Comparison of ENCODE assay signal across 25 cellular contexts in the genomic region with DNA sequence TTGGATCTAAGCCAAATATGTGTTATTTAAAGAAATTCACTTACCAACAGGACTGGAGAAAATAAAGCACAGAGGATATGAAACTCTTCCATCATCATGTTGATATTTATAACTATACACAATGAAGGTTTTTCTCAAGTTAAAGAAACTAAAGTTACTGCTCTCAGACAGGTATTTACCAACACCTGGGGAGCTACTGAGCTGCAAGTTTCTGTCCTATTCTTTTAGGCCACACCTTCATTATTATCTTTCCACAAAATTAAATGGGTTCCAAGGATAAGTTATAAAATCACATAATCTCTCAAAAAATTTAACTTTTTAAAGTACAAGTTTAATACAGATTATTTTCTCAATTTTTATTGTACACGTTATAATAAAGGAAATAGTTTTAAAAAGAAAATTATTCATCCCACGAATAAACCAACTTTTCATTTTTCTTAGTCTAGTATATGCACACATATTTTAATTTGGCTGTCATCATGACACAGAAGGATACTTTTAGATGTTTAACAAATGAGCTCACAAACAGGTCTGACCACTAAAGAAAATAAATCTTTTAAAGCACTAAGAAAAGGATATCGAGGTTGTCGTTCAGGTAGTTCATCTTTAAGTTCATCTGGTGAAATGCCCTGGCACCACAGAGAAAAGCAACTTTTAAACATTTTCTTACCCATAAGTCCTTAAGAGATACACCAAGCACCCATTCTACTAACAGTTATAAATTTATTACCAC. TPM values are rescaled to one million over a fixed set of nuclear protein-coding genes. Genes with fewer than 3 reads are reported as not detected.
DNase-seq lines count a peak whose midpoint lies in the region; ATAC-seq, FAIRE-seq and TF ChIP-seq lines count a peak whose summit lies in the region.
"Had no signal": no experiment of that assay in that cellular context is flagged by ENCODE, and none has a peak within 500 bp of the region (broad histone marks: within the 10 kb centered on the region; RNA-seq: fewer than 3 reads in every experiment).

No MANE protein-coding gene starts in this region.

- ATAC-seq in GM18517 (IDR thresholded peaks at IDR 0.05; ENCODE audit: unreplicated experiment) (no peak), HG02623 (IDR thresholded peaks at IDR 0.05; ENCODE audit: unreplicated experiment) (no peak)
- ATAC-seq: HepG2; left cardiac atrium; stimulated activated naive B cell treated with anti-CD40 and anti-IgM and Interleukin-4, amounts not matched to agents 10 μg/mL and 1 μg/mL and 100 μg/mL, for 72 hours had no signal

- H3K36me3 Mint-ChIP-seq in mesothelial cell of epicardium, result peaks cover 28% of the 10 kb centered on the region

- H3K27ac Mint-ChIP-seq in mesothelial cell of epicardium, result peak overlapping the region; percentile 28
- H3K27ac Mint-ChIP-seq: dendritic cell treated with granulocyte-macrophage colony-stimulating factor and Interleukin-4, amounts not matched to agents 40 ng/mL and 50 ng/mL, for 4 days; stimulated activated naive B cell treated with anti-CD40 and anti-IgM and Interleukin-4, amounts not matched to agents 10 μg/mL and 1 μg/mL and 100 μg/mL, for 72 hours; T-helper 1 cell treated with Interleukin-12 subunit alpha and Interleukin-12 subunit beta and Interleukin-4 antibody, amounts not matched to agents 30 μg/mL and 1 μg/mL, for 36 hours had no signal

- no peak overlapping the region for H3K4me3 Mint-ChIP-seq in mesothelial cell of epicardium
- H3K4me3 Mint-ChIP-seq: dendritic cell treated with granulocyte-macrophage colony-stimulating factor and Interleukin-4, amounts not matched to agents 40 ng/mL and 50 ng/mL, for 4 days; stimulated activated naive B cell treated with anti-CD40 and anti-IgM and Interleukin-4, amounts not matched to agents 10 μg/mL and 1 μg/mL and 100 μg/mL, for 72 hours; T-helper 1 cell treated with Interleukin-12 subunit alpha and Interleukin-12 subunit beta and Interleukin-4 antibody, amounts not matched to agents 30 μg/mL and 1 μg/mL, for 36 hours had no signal

- peaks cover 4% of the 10 kb centered on the region for H3K9me3 Mint-ChIP-seq in mesothelial cell of epicardium
- H3K9me3 Mint-ChIP-seq: dendritic cell treated with granulocyte-macrophage colony-stimulating factor and Interleukin-4, amounts not matched to agents 40 ng/mL and 50 ng/mL, for 4 days; stimulated activated naive B cell treated with anti-CD40 and anti-IgM and Interleukin-4, amounts not matched to agents 10 μg/mL and 1 μg/mL and 100 μg/mL, for 72 hours; T-helper 1 cell treated with Interleukin-12 subunit alpha and Interleukin-12 subunit beta and Interleukin-4 antibody, amounts not matched to agents 30 μg/mL and 1 μg/mL, for 36 hours had no signal

- FAIRE-seq in colon (lab: Jason Lieb, UNC) (peak; percentile 45), D721Med (lab: Jason Lieb, UNC) (no peak)
- FAIRE-seq: HepG2, TTC549 had no signal

- TF ChIP-seq CTCF in C4-2B (conservative IDR thresholded peaks at IDR 0.05) (peak; percentile 22), LNCAP (IDR thresholded peaks at IDR 0.05) (peak; percentile 28; the same call in 1 of the 2 replicates), mesothelial cell of epicardium (IDR thresholded peaks at IDR 0.05; ENCODE audit: unreplicated experiment) (no peak), D721Med (IDR thresholded peaks at IDR 0.05; ENCODE audit: insufficient read depth, missing control alignments) (no peak)

- no peak overlapping the region for H3K27ac ChIP-seq in C4-2B
- H3K27ac ChIP-seq: parathyroid adenoma, suprapubic skin had no signal

- no peak for DNase-seq in mesothelial cell of epicardium (ENCODE audit: low spot score in 2 of 2, unreplicated experiment in 2 of 2)
- DNase-seq in D721Med (ENCODE audit: insufficient read length, low spot score), result no peak
- DNase-seq: ACHN; activated CD4-positive, CD25-positive, alpha-beta regulatory T cell; activated naive CD4-positive, alpha-beta T cell; central memory CD4-positive, alpha-beta T cell; hippocampal formation; left cardiac atrium; NCI-H1048; NCI-H1694; NCI-H82; retina; RPMI8226; stimulated activated naive B cell treated with anti-CD40 and anti-IgM and Interleukin-4, amounts not matched to agents 10 μg/mL and 1 μg/mL and 100 μg/mL, for 72 hours had no signal

- no peaks in the 10 kb centered on the region for H3K27me3 Mint-ChIP-seq in mesothelial cell of epicardium (ENCODE audit: low read depth)
- H3K27me3 Mint-ChIP-seq: dendritic cell treated with granulocyte-macrophage colony-stimulating factor and Interleukin-4, amounts not matched to agents 40 ng/mL and 50 ng/mL, for 4 days; stimulated activated naive B cell treated with anti-CD40 and anti-IgM and Interleukin-4, amounts not matched to agents 10 μg/mL and 1 μg/mL and 100 μg/mL, for 72 hours had no signal

- peaks cover 25% of the 10 kb centered on the region for H3K4me1 Mint-ChIP-seq in mesothelial cell of epicardium

RNA-seq across cellular contexts. Expression of a gene that starts 7.8 kb away (rescaled TPM):
- total RNA-seq in mesothelial cell of epicardium, result 56.1 to 56.5 TPM (median 56.1 TPM) in 3 replicates

RNA-seq across cellular contexts. Expression of a gene that starts 28.7 kb away (rescaled TPM):
- total RNA-seq in mesothelial cell of epicardium, result 15.4 to 17.1 TPM (median 16.8 TPM) in 3 replicates

RNA-seq across cellular contexts. Expression of a gene that starts 39.8 kb away (rescaled TPM):
- total RNA-seq in mesothelial cell of epicardium, result 95.8 to 101 TPM (median 97.6 TPM) in 3 replicates

Comparison
In these comparisons a context has a peak if more than half of its experiments do, and no peak if none do; other contexts are left out.
1. CTCF ChIP-seq: peak in C4-2B (single experiment) and LNCAP (single experiment); none in mesothelial cell of epicardium (single experiment) and D721Med (single experiment).